ENCODE assay signal across 9 cellular contexts in the genomic region with DNA sequence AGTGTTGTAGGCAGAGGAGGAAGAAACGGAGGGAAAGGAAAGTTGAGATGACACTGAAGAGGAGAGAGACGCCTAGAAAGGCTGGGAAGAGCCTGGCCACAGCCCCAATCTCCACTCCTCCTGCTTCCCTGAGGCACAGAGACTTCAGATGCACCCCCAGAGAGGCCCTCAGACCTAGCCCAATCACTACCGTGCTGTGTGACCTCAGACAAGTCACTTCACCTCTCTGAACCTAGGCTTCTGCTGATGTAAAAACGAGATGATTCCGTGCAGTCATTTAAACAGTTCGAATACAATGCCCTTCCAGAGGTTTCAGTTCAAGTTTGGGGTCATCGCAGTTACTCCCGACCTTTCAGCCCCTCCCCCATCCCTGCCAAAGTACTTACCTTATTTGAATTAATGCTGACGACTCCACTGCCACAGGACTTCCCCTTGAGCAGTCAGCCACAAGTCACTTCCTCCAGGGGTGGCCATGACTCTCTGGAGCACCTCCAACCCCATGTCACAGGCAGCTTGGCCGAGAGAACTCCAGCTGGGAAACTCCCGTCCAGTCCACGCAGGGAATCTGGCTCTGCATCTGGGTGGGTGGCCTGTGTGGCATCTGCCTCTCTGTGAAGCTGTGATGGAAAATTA.
DNase-seq lines count a peak whose midpoint lies in the region; ATAC-seq, FAIRE-seq and TF ChIP-seq lines count a peak whose summit lies in the region.
"Had no signal": no experiment of that assay in that cellular context is flagged by ENCODE, and none has a peak within 500 bp of the region (broad histone marks: within the 10 kb centered on the region; RNA-seq: fewer than 3 reads in every experiment).

No MANE protein-coding gene starts in this region.

- H3K4me3 ChIP-seq in Caco-2 (ENCODE audit: low read depth, low read length), result no peak overlapping the region
- H3K4me3 ChIP-seq in mucosa of descending colon, result no peak overlapping the region
- H3K4me3 ChIP-seq: gastrocnemius medialis had no signal

- H3K27ac Mint-ChIP-seq in Caco-2 (ENCODE audit: unreplicated experiment), result peak overlapping the region; percentile 72

- no peaks in the 10 kb centered on the region for H3K36me3 Mint-ChIP-seq in Caco-2 (ENCODE audit: insufficient read depth, unreplicated experiment)

- no peaks in the 10 kb centered on the region for H3K27me3 Mint-ChIP-seq in Caco-2 (ENCODE audit: insufficient read depth, unreplicated experiment)

- POLR2A ChIA-PET in Caco-2 (lab: Charles Lee), result no interaction called here

- H3K4me1 ChIP-seq in Caco-2 (peaks cover 41% of the 10 kb centered on the region), mucosa of descending colon (ENCODE audit: low read depth) (peaks cover 11% of the 10 kb centered on the region)
- H3K4me1 ChIP-seq: gastrocnemius medialis had no signal

- H3K9me3 ChIP-seq in Caco-2, result no peaks in the 10 kb centered on the region
- no peaks in the 10 kb centered on the region for H3K9me3 ChIP-seq in mucosa of descending colon
- H3K9me3 ChIP-seq: gastrocnemius medialis had no signal

- TF ChIP-seq CTCF in Caco-2 (IDR thresholded peaks at IDR 0.05; ENCODE audit: insufficient read depth in 1 of 2, low read depth in 1 of 2, low read length in 1 of 2, severe bottlenecking in 1 of 2, unreplicated experiment in 1 of 2) (no peak), mucosa of descending colon (IDR thresholded peaks at IDR 0.05) (no peak), D721Med (IDR thresholded peaks at IDR 0.05; ENCODE audit: insufficient read depth, missing control alignments) (no peak)

- peaks cover 51% of the 10 kb centered on the region for H3K4me1 Mint-ChIP-seq in Caco-2 (ENCODE audit: low read depth, unreplicated experiment)

- no TSS peak for BruUV-seq in Caco-2 (replicated peaks; lab: Mats Ljungman, UMichigan)

- intact Hi-C loops in Caco-2 (cut with micrococcal nuclease; ENCODE audit: unreplicated experiment), result no loop called here
- intact Hi-C loops in mucosa of descending colon (cut with DNase I, micrococcal nuclease), result no loop called here

- CTCF ChIA-PET in Caco-2 (lab: Charles Lee), result no interaction called here

- H3K36me3 ChIP-seq in Caco-2 (ENCODE audit: control insufficient read depth, insufficient read depth, low read length) (no peaks in the 10 kb centered on the region), mucosa of descending colon (ENCODE audit: low read depth) (no peaks in the 10 kb centered on the region)
- H3K36me3 ChIP-seq: gastrocnemius medialis had no signal

- peak overlapping the region; percentile 29 for H3K4me3 Mint-ChIP-seq in Caco-2 (ENCODE audit: unreplicated experiment)

- FAIRE-seq in D721Med (lab: Jason Lieb, UNC), result no peak

- no peaks in the 10 kb centered on the region for H3K27me3 ChIP-seq in Caco-2 (replicated peaks; ENCODE audit: control insufficient read depth, insufficient read depth, low read length)
- H3K27me3 ChIP-seq: gastrocnemius medialis had no signal

- DNase-seq in Caco-2, result no peak
- DNase-seq in activated CD4-positive, alpha-beta T cell treated with anti-CD3 and anti-CD28 coated beads, Interleukin-2, amount 50 U/mL, for 1 hour, result peak; percentile 16
- DNase-seq in mucosa of descending colon, result peak in 2 of 3 donors; percentile 47 to 58
- no peak for DNase-seq in D721Med (ENCODE audit: insufficient read length, low spot score)
- DNase-seq in NCI-H345 (lab: John Stamatoyannopoulos, UW), result no peak
- no peak for DNase-seq in NCI-H1417 (lab: John Stamatoyannopoulos, UW)
- no peak for DNase-seq in NCI-H446 (lab: John Stamatoyannopoulos, UW)

- ATAC-seq in HG02759 (IDR thresholded peaks at IDR 0.05; ENCODE audit: unreplicated experiment), result peak; percentile 43
- ATAC-seq in mucosa of descending colon, result no peak
- ATAC-seq: gastrocnemius medialis had no signal

- no peaks in the 10 kb centered on the region for H3K9me3 Mint-ChIP-seq in Caco-2 (ENCODE audit: unreplicated experiment)

Comparison
In these comparisons a context has a peak if more than half of its experiments do, and no peak if none do; other contexts are left out.
1. DNase-seq: peak in activated CD4-positive, alpha-beta T cell treated with anti-CD3 and anti-CD28 coated beads, Interleukin-2, amount 50 U/mL, for 1 hour (single experiment) and mucosa of descending colon (2 of 3); none in Caco-2 (0 of 2), D721Med (single experiment), NCI-H345 (single experiment), NCI-H1417 (0 of 3) and NCI-H446 (0 of 2).